In the genomic region with DNA sequence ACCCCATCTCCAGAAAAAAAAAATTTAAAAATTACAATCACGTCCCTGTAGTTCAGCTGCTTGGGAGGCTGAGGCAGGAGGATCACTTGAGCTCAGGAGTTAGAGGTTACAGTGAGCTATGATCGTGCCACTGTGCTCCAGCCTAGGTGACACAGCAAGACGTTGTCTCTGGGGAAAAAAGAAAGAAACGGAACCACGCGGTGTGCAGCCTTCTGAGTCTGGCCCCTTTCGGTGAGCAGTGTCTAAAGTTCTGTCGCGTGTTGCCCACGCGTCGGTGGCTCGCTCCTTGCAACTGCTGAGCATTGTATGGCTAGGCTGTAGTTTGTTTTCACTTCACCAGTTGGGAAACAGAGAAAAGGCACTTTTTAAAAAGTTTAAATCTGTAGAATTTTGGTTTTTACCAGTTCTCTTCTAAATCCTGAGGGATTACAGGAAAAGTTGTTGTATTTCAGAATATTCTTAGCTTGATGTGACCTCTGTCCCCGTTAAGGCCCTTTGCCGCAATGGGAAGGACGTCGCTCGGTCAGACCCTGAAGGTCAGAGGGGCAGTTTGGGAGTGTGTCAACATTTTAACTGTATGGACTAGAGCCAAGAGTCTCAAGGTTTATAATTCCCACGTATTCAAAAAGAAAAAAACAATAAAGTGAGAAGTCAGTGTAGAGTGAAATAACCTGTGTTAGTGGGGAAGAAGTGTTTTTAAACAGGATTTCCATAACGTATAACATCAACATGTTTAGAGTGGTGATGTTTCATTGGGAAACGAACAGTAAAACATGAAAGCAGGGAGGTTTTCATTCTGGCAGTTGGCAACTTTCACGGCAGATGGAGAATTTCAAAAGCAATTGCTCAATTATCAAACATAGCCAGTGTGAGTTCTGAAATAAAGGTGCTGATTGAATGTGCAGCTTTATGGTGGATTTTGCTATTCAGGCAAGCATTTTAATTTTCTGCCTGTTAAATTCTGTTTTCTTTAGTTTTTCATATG, we compare ENCODE assay signal across 8 cellular contexts. TPM values are rescaled to one million over a fixed set of nuclear protein-coding genes. Genes with fewer than 3 reads are reported as not detected.
DNase-seq lines count a peak whose midpoint lies in the region; ATAC-seq and TF ChIP-seq lines count a peak whose summit lies in the region.

No MANE protein-coding gene starts in this region.

- no peaks in the 10 kb centered on the region for H3K9me2 ChIP-seq in GM23248 (ENCODE audit: insufficient read depth)

- H3K27me3 Mint-ChIP-seq in stimulated activated memory B cell treated with anti-CD40 and anti-IgM and Interleukin-4, amounts not matched to agents 10 μg/mL and 1 μg/mL and 100 μg/mL, for 72 hours: no peaks in the 10 kb centered on the region

- in situ Hi-C loops in GM23248 (cut with MboI): no loop called here

- no peak for TF ChIP-seq POLR2A in right lobe of liver (IDR thresholded peaks at IDR 0.05)

- H3F3A ChIP-seq in GM23248 (ENCODE audit: insufficient read depth): peaks cover 22% of the 10 kb centered on the region

- H3K4me1 Mint-ChIP-seq in stimulated activated memory B cell treated with anti-CD40 and anti-IgM and Interleukin-4, amounts not matched to agents 10 μg/mL and 1 μg/mL and 100 μg/mL, for 72 hours: peaks cover 28% of the 10 kb centered on the region

- H3K4me3 ChIP-seq in GM23248: no peak overlapping the region
- H3K4me3 ChIP-seq in right lobe of liver: peak overlapping the region in 2 of 3 donors; percentile 10 to 11

- H3K27me3 ChIP-seq in GM23248 (replicated peaks; ENCODE audit: insufficient read depth) (no peaks in the 10 kb centered on the region), right lobe of liver (no peaks in the 10 kb centered on the region)

- intact Hi-C loops in right lobe of liver (cut with DNase I): no loop called here

- H3K4me2 ChIP-seq in GM23248 (ENCODE audit: unreplicated experiment): peak overlapping the region; percentile 59

- no peaks in the 10 kb centered on the region for H4K20me1 ChIP-seq in GM23248 (ENCODE audit: insufficient read depth)

- peak overlapping the region; percentile 69 for H3K27ac ChIP-seq in GM23248
- peak overlapping the region; percentile 85 to 96 (median 89) for H3K27ac ChIP-seq in right lobe of liver

- H2AFZ ChIP-seq in GM23248: no peak overlapping the region

- H3K9me3 Mint-ChIP-seq in stimulated activated memory B cell treated with anti-CD40 and anti-IgM and Interleukin-4, amounts not matched to agents 10 μg/mL and 1 μg/mL and 100 μg/mL, for 72 hours: no peaks in the 10 kb centered on the region

- H3K9ac ChIP-seq in GM23248: peak overlapping the region; percentile 52

- H3K4me3 Mint-ChIP-seq in stimulated activated memory B cell treated with anti-CD40 and anti-IgM and Interleukin-4, amounts not matched to agents 10 μg/mL and 1 μg/mL and 100 μg/mL, for 72 hours: no peak overlapping the region

- 0 out of 2 replicates have a peak, but pooled peaks cover 9% of the 10 kb centered on the region for H3K36me3 ChIP-seq in GM23248 (ENCODE audit: low read depth)
- H3K36me3 ChIP-seq in right lobe of liver: peaks cover 0 to 13% (median 6%) of the 10 kb centered on the region in 4 donors

- TF ChIP-seq CTCF in right lobe of liver (IDR thresholded peaks at IDR 0.05): no peak

- WGBS in GM23248 (ENCODE audit: low coverage in 1 of 2, low lambda C conversion rate in 2 of 2, missing lambda C conversion rate in 2 of 2), 2 experiments: 81 to 84% methylated on average over 22 of the region's 22 CpGs
- WGBS in right lobe of liver (ENCODE audit: insufficient coverage, low coverage, low lambda C conversion rate, missing lambda C conversion rate): 11% methylated on average over 11 of the region's 22 CpGs

- peaks cover 28% of the 10 kb centered on the region for H3K4me1 ChIP-seq in GM23248 (ENCODE audit: insufficient read depth)
- peaks cover 0 to 65% (median 26%) of the 10 kb centered on the region in 4 donors for H3K4me1 ChIP-seq in right lobe of liver

- no peaks in the 10 kb centered on the region for H3K79me2 ChIP-seq in GM23248 (ENCODE audit: insufficient read depth)

- H3K36me3 Mint-ChIP-seq in stimulated activated memory B cell treated with anti-CD40 and anti-IgM and Interleukin-4, amounts not matched to agents 10 μg/mL and 1 μg/mL and 100 μg/mL, for 72 hours: peaks cover 39% of the 10 kb centered on the region

- peak overlapping the region; percentile 50 for H3K27ac Mint-ChIP-seq in stimulated activated memory B cell treated with anti-CD40 and anti-IgM and Interleukin-4, amounts not matched to agents 10 μg/mL and 1 μg/mL and 100 μg/mL, for 72 hours

- DNase-seq in GM23248 (no peak), right lobe of liver (peak; percentile 64 to 79 (median 77)), middle frontal gyrus (ENCODE audit: extremely low spot score, low spot score) (no peak), retina (no peak)
- DNase-seq in activated T-cell treated with anti-CD3 and anti-CD28 coated beads, Interleukin-2, amount 50 U/mL, for 1 hour: peak; percentile 31

- H3K9me3 ChIP-seq in GM23248 (ENCODE audit: low read depth) (no peaks in the 10 kb centered on the region), right lobe of liver (no peaks in the 10 kb centered on the region)

- ATAC-seq in right lobe of liver: peak; percentile 48 to 71 (median 60)
- ATAC-seq in stimulated activated memory B cell treated with anti-CD40 and anti-IgM and Interleukin-4, amounts not matched to agents 10 μg/mL and 1 μg/mL and 100 μg/mL, for 72 hours: peak; percentile 84
- no peak for ATAC-seq in GM18511 (IDR thresholded peaks at IDR 0.05; ENCODE audit: unreplicated experiment)
- ATAC-seq in GM18870 (IDR thresholded peaks at IDR 0.05; ENCODE audit: unreplicated experiment): no peak

RNA-seq across cellular contexts. Expression of a gene that starts 45.8 kb away (rescaled TPM):
- 2.1 TPM in 1 of 2 replicates, not detected in the other for total RNA-seq in GM23248 (2014; rRNA removed; shearing (Covaris generic))
- polyA plus RNA-seq in GM23248 (2016; fragmentation: Nextera tagmentation; extraction: Ambion mirVana): 0.08 TPM in 1 of 2 replicates, not detected in the other
- under 1 TPM in 5 of 6 experiments, not detected in 1; 0.46 to 0.84 (median 0.64) TPM for total RNA-seq in right lobe of liver

Comparison
In these comparisons a context has a peak if more than half of its experiments do, and no peak if none do; other contexts are left out.
1. DNase-seq: peak in activated T-cell treated with anti-CD3 and anti-CD28 coated beads, Interleukin-2, amount 50 U/mL, for 1 hour (single experiment) and right lobe of liver (3 of 3); none in GM23248 (single experiment), middle frontal gyrus (single experiment) and retina (single experiment).
2. ATAC-seq: peak in right lobe of liver (4 of 4) and stimulated activated memory B cell treated with anti-CD40 and anti-IgM and Interleukin-4, amounts not matched to agents 10 μg/mL and 1 μg/mL and 100 μg/mL, for 72 hours (single experiment); none in GM18511 (single experiment) and GM18870 (single experiment).